Comparison of ENCODE assay signal across 8 cellular contexts in the genomic region with DNA sequence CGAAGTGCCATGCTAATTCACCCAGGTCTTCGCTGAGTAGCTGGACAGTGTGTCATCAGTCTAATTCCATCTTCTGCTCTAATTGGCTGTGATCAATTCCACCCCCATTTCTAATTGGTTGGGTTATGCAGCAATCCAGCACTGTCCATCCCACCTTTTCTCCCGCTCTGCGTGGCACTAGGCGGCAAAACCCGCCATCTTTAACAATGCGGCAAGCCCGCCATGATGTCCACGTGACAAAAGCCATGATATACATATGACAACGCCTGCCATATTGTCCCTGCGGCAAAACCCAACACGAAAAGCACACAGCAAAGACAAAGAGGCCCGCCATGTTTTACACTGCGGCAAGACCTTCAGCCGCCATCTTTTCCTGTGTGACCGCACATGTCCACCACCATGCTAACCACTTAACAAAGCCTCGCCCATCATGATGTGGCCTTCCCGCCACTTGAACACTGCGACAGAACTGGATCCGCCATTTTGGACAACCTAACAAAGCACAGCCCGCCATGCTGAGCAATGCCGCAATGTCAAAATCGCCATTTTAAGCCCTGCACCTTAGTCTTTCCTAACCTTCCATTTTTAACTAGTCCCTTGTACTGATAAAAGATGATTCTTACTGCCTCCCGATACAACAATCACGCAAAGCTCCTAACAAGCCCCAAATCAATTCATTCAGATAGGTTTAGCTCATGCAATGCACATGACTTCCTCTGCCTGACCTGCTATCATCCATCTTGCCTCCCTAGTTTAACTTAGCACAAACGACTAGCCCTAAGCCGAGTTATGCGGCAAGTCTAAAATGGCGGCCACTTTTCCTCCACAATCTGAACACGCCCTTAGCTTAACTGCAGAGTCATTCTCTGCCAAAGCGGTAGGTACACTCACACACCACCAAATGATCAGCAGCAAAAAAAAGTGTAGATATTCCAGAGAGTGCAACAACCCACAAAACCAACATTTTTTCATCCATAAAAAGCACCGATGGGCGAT. TPM values are rescaled to one million over a fixed set of nuclear protein-coding genes. Genes with fewer than 3 reads are reported as not detected.
DNase-seq lines count a peak whose midpoint lies in the region; ATAC-seq and TF ChIP-seq lines count a peak whose summit lies in the region.

No MANE protein-coding gene starts in this region.

- H3K4me1 Mint-ChIP-seq in CD4-positive, alpha-beta memory T cell: peaks cover 0 to 27% (median 13%) of the 10 kb centered on the region in 4 donors
- H3K4me1 Mint-ChIP-seq in Caco-2 (ENCODE audit: low read depth, unreplicated experiment): no peaks in the 10 kb centered on the region

- POLR2A ChIA-PET in CD4-positive, alpha-beta memory T cell (lab: Charles Lee; ENCODE audit: partially characterized antibody): no interaction called here
- POLR2A ChIA-PET in HEK293 (lab: Yijun Ruan, JAX) (interaction anchor here (0.6 to 6.3 kb wide), 18 partner anchors 11 to 419 kb away, joined by 3 to 82 read pairs (median 5); no protein-coding TSS in a partner anchor), Caco-2 (lab: Charles Lee) (no interaction called here)

- no peaks in the 10 kb centered on the region for H3K4me1 ChIP-seq in CD4-positive, alpha-beta memory T cell (ENCODE audit: insufficient read depth, low read length)
- no peaks in the 10 kb centered on the region for H3K4me1 ChIP-seq in HEK293 (ENCODE audit: control insufficient read depth, insufficient read depth, low read length)
- H3K4me1 ChIP-seq in lung (ENCODE audit: control insufficient read depth in 2 of 2, insufficient read depth in 2 of 2, low read length in 2 of 2): no peaks in the 10 kb centered on the region
- H3K4me1 ChIP-seq in Caco-2: no peaks in the 10 kb centered on the region
- no peaks in the 10 kb centered on the region for H3K4me1 ChIP-seq in prostate gland (replicated peaks)

- intact Hi-C loops in CD4-positive, alpha-beta memory T cell (cut with micrococcal nuclease): no loop called here
- intact Hi-C loops in Caco-2 (cut with micrococcal nuclease; ENCODE audit: unreplicated experiment) (loop anchor here (5.0 kb wide), 1 partner anchor 449 kb away; no protein-coding TSS in a partner anchor), prostate gland (cut with DNase I) (loop anchor here (10.0 kb wide), 2 partner anchors 163 to 283 kb away; no protein-coding TSS in a partner anchor)

- no peaks in the 10 kb centered on the region for H3K27me3 Mint-ChIP-seq in CD4-positive, alpha-beta memory T cell
- H3K27me3 Mint-ChIP-seq in Caco-2 (ENCODE audit: insufficient read depth, unreplicated experiment): no peaks in the 10 kb centered on the region

- H3K4me3 ChIP-seq in CD4-positive, alpha-beta memory T cell (ENCODE audit: low read length in 2 of 2): no peak overlapping the region
- H3K4me3 ChIP-seq in HEK293 (ENCODE audit: low read depth, low read length): peak overlapping the region; percentile 79
- H3K4me3 ChIP-seq in WI38 (ENCODE audit: low read depth, low read length): peak overlapping the region; percentile 80
- H3K4me3 ChIP-seq in lung: peak overlapping the region; percentile 53
- no peak overlapping the region for H3K4me3 ChIP-seq in Caco-2 (ENCODE audit: low read depth, low read length)
- no peak overlapping the region for H3K4me3 ChIP-seq in prostate gland

- TF ChIP-seq CTCF in HEK293 (tag by site-specific recombination; IDR thresholded peaks at IDR 0.05) (no peak; the same call in 1 of the 2 replicates), WI38 (IDR thresholded peaks at IDR 0.05; ENCODE audit: low read depth, low read length) (no peak), lung (IDR thresholded peaks at IDR 0.05; ENCODE audit: control extremely low read depth, extremely low read depth) (no peak), Caco-2 (IDR thresholded peaks at IDR 0.05; ENCODE audit: insufficient read depth in 1 of 2, low read depth in 1 of 2, low read length in 1 of 2, severe bottlenecking in 1 of 2, unreplicated experiment in 1 of 2) (no peak), prostate gland (IDR thresholded peaks at IDR 0.05) (no peak), GM10266 (IDR thresholded peaks at IDR 0.05; ENCODE audit: control insufficient read depth, insufficient read depth, low read depth, missing control alignments) (no peak)

- no peaks in the 10 kb centered on the region for H3K9me3 Mint-ChIP-seq in CD4-positive, alpha-beta memory T cell
- H3K9me3 Mint-ChIP-seq in Caco-2 (ENCODE audit: unreplicated experiment): peaks cover 9% of the 10 kb centered on the region

- TF ChIP-seq POLR2A in prostate gland (IDR thresholded peaks at IDR 0.05): no peak

- peak in 4 of 5 donors; percentile 81 to 88 (median 87) for DNase-seq in CD4-positive, alpha-beta memory T cell
- DNase-seq in lung (ENCODE audit: low spot score) (peak; percentile 87), Caco-2 (no peak), NCI-H128 (lab: John Stamatoyannopoulos, UW; ENCODE audit: unreplicated experiment) (no peak), prostate gland (ENCODE audit: low spot score) (no peak), GM10266 (ENCODE audit: extremely low spot score) (no peak)

- peak; percentile 88 for ATAC-seq in lung (ENCODE audit: insufficient read depth, low FRiP score)

- peak overlapping the region in 5 of 7 donors; percentile 93 to 96 (median 96) for H3K27ac Mint-ChIP-seq in CD4-positive, alpha-beta memory T cell
- no peak overlapping the region for H3K27ac Mint-ChIP-seq in Caco-2 (ENCODE audit: unreplicated experiment)

- no peaks in the 10 kb centered on the region for H3K36me3 Mint-ChIP-seq in CD4-positive, alpha-beta memory T cell
- H3K36me3 Mint-ChIP-seq in Caco-2 (ENCODE audit: insufficient read depth, unreplicated experiment): no peaks in the 10 kb centered on the region

- H3K27ac ChIP-seq in CD4-positive, alpha-beta memory T cell (ENCODE audit: low read depth, low read length): no peak overlapping the region
- peak overlapping the region; percentile 99 for H3K27ac ChIP-seq in HEK293 (ENCODE audit: extremely low read depth, low read depth, low read length)
- peak overlapping the region in 1 of 2 donors; percentile 85 for H3K27ac ChIP-seq in lung (ENCODE audit: low read depth in 1 of 2, low read length in 1 of 2)
- H3K27ac ChIP-seq in prostate gland: no peak overlapping the region

- no peaks in the 10 kb centered on the region for H3K27me3 ChIP-seq in CD4-positive, alpha-beta memory T cell (ENCODE audit: insufficient read depth, low read length)
- H3K27me3 ChIP-seq in lung (ENCODE audit: control insufficient read depth, insufficient read depth) (no peaks in the 10 kb centered on the region), Caco-2 (replicated peaks; ENCODE audit: control insufficient read depth, insufficient read depth, low read length) (no peaks in the 10 kb centered on the region), prostate gland (replicated peaks; ENCODE audit: insufficient read depth) (no peaks in the 10 kb centered on the region)

- CTCF ChIA-PET in CD4-positive, alpha-beta memory T cell (lab: Charles Lee; ENCODE audit: partially characterized antibody): no interaction called here
- CTCF ChIA-PET in HEK293 (lab: Yijun Ruan, JAX) (interaction anchor here (0.7 to 6.9 kb wide), 3 partner anchors 10 to 165 kb away, joined by 3 to 176 read pairs (median 4); no protein-coding TSS in a partner anchor), Caco-2 (lab: Charles Lee) (no interaction called here)

- WGBS in lung, 2 donors: 48 to 98% methylated on average over 32 to 33 of the region's 33 CpGs
- WGBS in prostate gland: 94% methylated on average over 32 of the region's 33 CpGs

- peak overlapping the region in 6 of 8 donors; percentile 90 to 96 (median 94) for H3K4me3 Mint-ChIP-seq in CD4-positive, alpha-beta memory T cell
- H3K4me3 Mint-ChIP-seq in Caco-2 (ENCODE audit: unreplicated experiment): no peak overlapping the region

- no TSS peak for BruUV-seq in Caco-2 (replicated peaks; lab: Mats Ljungman, UMichigan)

- H3K9me3 ChIP-seq in CD4-positive, alpha-beta memory T cell (ENCODE audit: control insufficient read depth in 1 of 2, low read length in 2 of 2): no peaks in the 10 kb centered on the region
- H3K9me3 ChIP-seq in HEK293 (ENCODE audit: control insufficient read depth, insufficient read depth, low read depth, low read length) (no peaks in the 10 kb centered on the region), lung (ENCODE audit: control insufficient read depth in 2 of 2, insufficient read depth in 1 of 2, low read length in 1 of 2) (no peaks in the 10 kb centered on the region), Caco-2 (no peaks in the 10 kb centered on the region), prostate gland (no peaks in the 10 kb centered on the region)

- no peaks in the 10 kb centered on the region for H3K36me3 ChIP-seq in CD4-positive, alpha-beta memory T cell (ENCODE audit: insufficient read depth, low read length)
- H3K36me3 ChIP-seq in HEK293 (ENCODE audit: control insufficient read depth in 2 of 2, insufficient read depth in 1 of 2, low read length in 2 of 2) (peaks cover 34 to 41% of the 10 kb centered on the region in 2 experiments), lung (ENCODE audit: control insufficient read depth in 2 of 2, insufficient read depth in 2 of 2, low read length in 2 of 2) (no peaks in the 10 kb centered on the region), Caco-2 (ENCODE audit: control insufficient read depth, insufficient read depth, low read length) (no peaks in the 10 kb centered on the region), prostate gland (no peaks in the 10 kb centered on the region)

TF ChIP-seq in HEK293, 187 proteins besides CTCF, POLR2A, EP300 and RAD21 (continues in another document):
- TF ChIP-seq KLF7 (tag by site-specific recombination; IDR thresholded peaks at IDR 0.05; ENCODE audit: borderline replicate concordance) (peak; percentile 89), ZNF350 (tag by site-specific recombination; IDR thresholded peaks at IDR 0.05) (no peak), ZNF664 (tag by site-specific recombination; IDR thresholded peaks at IDR 0.05) (no peak), ZNF223 (tag by site-specific recombination; IDR thresholded peaks at IDR 0.05) (no peak)
- TF ChIP-seq, protein P1, sequence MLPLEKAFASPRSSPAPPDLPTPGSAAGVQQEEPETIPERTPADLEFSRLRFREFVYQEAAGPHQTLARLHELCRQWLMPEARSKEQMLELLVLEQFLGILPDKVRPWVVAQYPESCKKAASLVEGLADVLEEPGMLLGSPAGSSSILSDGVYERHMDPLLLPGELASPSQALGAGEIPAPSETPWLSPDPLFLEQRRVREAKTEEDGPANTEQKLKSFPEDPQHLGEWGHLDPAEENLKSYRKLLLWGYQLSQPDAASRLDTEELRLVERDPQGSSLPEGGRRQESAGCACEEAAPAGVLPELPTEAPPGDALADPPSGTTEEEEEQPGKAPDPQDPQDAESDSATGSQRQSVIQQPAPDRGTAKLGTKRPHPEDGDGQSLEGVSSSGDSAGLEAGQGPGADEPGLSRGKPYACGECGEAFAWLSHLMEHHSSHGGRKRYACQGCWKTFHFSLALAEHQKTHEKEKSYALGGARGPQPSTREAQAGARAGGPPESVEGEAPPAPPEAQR (tag by site-specific recombination; IDR thresholded peaks at IDR 0.05): 0 out of 2 replicates have a peak, but pooled peaks have one; percentile 46

RNA-seq across cellular contexts. Expression of a gene that starts 1.2 kb away (rescaled TPM):
- not detected for total RNA-seq in CD4-positive, alpha-beta memory T cell
- 10 to 100 TPM in 1 of 2 donors, 1 to 10 TPM in 1; 8.1 to 13.0 TPM for polyA plus RNA-seq in CD4-positive, alpha-beta memory T cell
- total RNA-seq in lung (100 to 1,000 TPM; 207 to 615 TPM), Caco-2 (2022) (0.18 TPM in 1 of 2 replicates, not detected in the other), prostate gland (1 to 10 TPM in 1 of 2 donors, under 1 TPM in 1; 0.09 to 3.6 TPM)
- polyA plus RNA-seq in lung: 100 to 1,000 TPM in 1 of 2 donors, under 1 TPM in 1; 0.05 to 253 TPM

Comparison
In these comparisons a context has a peak if more than half of its experiments do, and no peak if none do; other contexts are left out.
1. DNase-seq: peak in CD4-positive, alpha-beta memory T cell (4 of 5) and lung (single experiment); none in Caco-2 (0 of 2), NCI-H128 (single experiment), prostate gland (single experiment) and GM10266 (single experiment).
2. H3K4me3 ChIP-seq: peak in HEK293 (single experiment), WI38 (single experiment) and lung (single experiment); none in CD4-positive, alpha-beta memory T cell (0 of 2), Caco-2 (single experiment) and prostate gland (0 of 2).